27 cellular contexts compared by ENCODE assay signal in genomic region chr1:209837671-209838070, GRCh38. TPM values are rescaled to one million over a fixed set of nuclear protein-coding genes. Genes with fewer than 3 reads are reported as not detected.
"Had no signal": no experiment of that assay in that cellular context is flagged by ENCODE, and none has a peak within 500 bp of the region (broad histone marks: within the 10 kb centered on the region; RNA-seq: fewer than 3 reads in every experiment).

No MANE protein-coding gene starts in this region.

- H3K27ac Mint-ChIP-seq: memory B cell; mesothelial cell of epicardium; natural killer cell treated with Interleukin-12 subunit alpha and Interleukin-12 subunit beta and Interleukin-15 and Interleukin-18, amount 100 ng/mL, for 72 hours; neural progenitor cell; stimulated activated memory B cell treated with anti-CD40 and anti-IgM and Interleukin-4, amounts not matched to agents 10 μg/mL and 1 μg/mL and 100 μg/mL, for 72 hours; type B pancreatic cell had no signal

- H3K4me3 ChIP-seq: gastrocnemius medialis, left ventricle myocardium inferior, lower lobe of right lung, mucosa of descending colon, neural progenitor cell, prostate gland, right atrium auricular region, sigmoid colon, testis, tibial artery had no signal

- H3K27me3 ChIP-seq: gastrocnemius medialis, neural progenitor cell, right atrium auricular region, sigmoid colon, testis, tibial artery had no signal

- H3K9me3 ChIP-seq: gastrocnemius medialis, left ventricle myocardium inferior, lower lobe of right lung, mucosa of descending colon, prostate gland, right atrium auricular region, sigmoid colon, testis, tibial artery had no signal

- H3K9me3 Mint-ChIP-seq: memory B cell; mesothelial cell of epicardium; naive B cell; natural killer cell treated with Interleukin-12 subunit alpha and Interleukin-12 subunit beta and Interleukin-15 and Interleukin-18, amount 100 ng/mL, for 72 hours; neural progenitor cell; stimulated activated memory B cell treated with anti-CD40 and anti-IgM and Interleukin-4, amounts not matched to agents 10 μg/mL and 1 μg/mL and 100 μg/mL, for 72 hours; type B pancreatic cell had no signal

- H3K4me1 ChIP-seq: gastrocnemius medialis, left ventricle myocardium inferior, lower lobe of right lung, neural progenitor cell, prostate gland, right atrium auricular region, testis had no signal

- H2AFZ ChIP-seq: neural progenitor cell had no signal

- DNase-seq: cortex of kidney; foreskin fibroblast; gastrocnemius medialis; head of caudate nucleus; islet precursor cell; kidney glomerular epithelial cell; left colon; left ventricle myocardium inferior; lower lobe of right lung; mucosa of descending colon; naive B cell; sigmoid colon; stimulated activated CD4-positive, alpha-beta T cell treated with anti-CD3 and anti-CD28 coated beads, Interleukin-2, amount 100 ng/mL, for 24 hours; stimulated activated CD4-positive, alpha-beta T cell treated with anti-CD3 and anti-CD28 coated beads, Interleukin-4, amount 100 ng/mL, for 4 hours; stimulated activated naive CD8-positive, alpha-beta T cell treated with anti-CD3 and anti-CD28 coated beads, Interleukin-15, Interleukin-2, amounts not matched to agents 100 U/mL and 50 U/mL, for 24 hours; substantia nigra; testis; tibial artery had no signal

- H3K4me2 ChIP-seq: neural progenitor cell had no signal

- H3K4me3 Mint-ChIP-seq: memory B cell; mesothelial cell of epicardium; naive B cell; natural killer cell treated with Interleukin-12 subunit alpha and Interleukin-12 subunit beta and Interleukin-15 and Interleukin-18, amount 100 ng/mL, for 72 hours; neural progenitor cell; stimulated activated memory B cell treated with anti-CD40 and anti-IgM and Interleukin-4, amounts not matched to agents 10 μg/mL and 1 μg/mL and 100 μg/mL, for 72 hours; type B pancreatic cell had no signal

- ATAC-seq: gastrocnemius medialis; left colon; mucosa of descending colon; natural killer cell treated with Interleukin-12 subunit alpha and Interleukin-12 subunit beta and Interleukin-15 and Interleukin-18, amount 100 ng/mL, for 72 hours; stimulated activated memory B cell treated with anti-CD40 and anti-IgM and Interleukin-4, amounts not matched to agents 10 μg/mL and 1 μg/mL and 100 μg/mL, for 72 hours; stimulated activated naive CD8-positive, alpha-beta T cell treated with anti-CD3 and anti-CD28 coated beads, Interleukin-15, Interleukin-2, amounts not matched to agents 100 U/mL and 50 U/mL, for 24 hours had no signal

- H3K27me3 Mint-ChIP-seq: memory B cell; naive B cell; natural killer cell treated with Interleukin-12 subunit alpha and Interleukin-12 subunit beta and Interleukin-15 and Interleukin-18, amount 100 ng/mL, for 72 hours; stimulated activated memory B cell treated with anti-CD40 and anti-IgM and Interleukin-4, amounts not matched to agents 10 μg/mL and 1 μg/mL and 100 μg/mL, for 72 hours; type B pancreatic cell had no signal

- H3K4me1 Mint-ChIP-seq: mesothelial cell of epicardium, neural progenitor cell had no signal

- H3K27ac ChIP-seq: left ventricle myocardium inferior, lower lobe of right lung, neural progenitor cell, prostate gland, right atrium auricular region, sigmoid colon, testis had no signal

- H3K9ac ChIP-seq: neural progenitor cell had no signal

RNA-seq across cellular contexts. Expression of gene IRF6, which starts 31.7 kb away (rescaled TPM):
- total RNA-seq: osteocyte had no signal
